In the genomic region with DNA sequence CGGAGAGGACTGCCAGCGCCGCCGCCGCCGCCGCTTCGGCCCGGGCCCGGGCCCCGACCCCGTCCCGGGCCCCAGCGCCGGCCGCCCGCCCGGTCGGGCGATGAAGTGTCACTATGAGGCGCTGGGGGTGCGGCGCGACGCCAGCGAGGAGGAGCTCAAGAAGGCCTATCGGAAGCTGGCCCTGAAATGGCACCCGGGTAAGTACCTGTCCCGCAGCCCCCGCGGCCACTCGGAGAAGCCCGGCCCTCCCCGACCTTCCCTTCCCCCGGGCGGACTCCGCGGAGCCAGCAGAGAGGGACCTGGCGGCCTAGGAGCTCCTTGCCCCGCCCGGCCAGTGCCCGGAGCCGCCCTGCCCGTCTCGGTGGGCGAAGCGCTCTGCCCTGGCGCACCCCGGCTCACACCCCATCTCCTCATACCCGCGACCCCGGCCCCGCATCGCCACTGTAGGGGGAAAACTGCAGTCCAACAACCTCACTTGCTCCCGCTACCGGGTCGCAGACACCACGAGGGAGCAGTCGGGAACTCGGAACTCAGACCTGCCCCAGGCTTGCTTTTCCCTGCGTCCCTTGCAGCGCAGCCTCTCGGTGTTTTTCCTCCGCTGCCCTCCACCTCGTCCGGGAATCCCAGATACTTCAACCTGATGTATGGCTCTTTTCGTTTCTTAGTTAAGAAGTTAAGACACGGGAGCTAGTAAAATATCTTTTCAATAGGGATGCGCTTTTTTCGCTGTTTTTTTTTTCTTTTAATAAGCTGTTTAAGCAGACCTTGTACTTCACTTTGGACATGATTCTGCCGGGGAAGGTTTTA, we compare ENCODE assay signal across 8 cellular contexts. TPM values are rescaled to one million over a fixed set of nuclear protein-coding genes. Genes with fewer than 3 reads are reported as not detected.
A peak's percentile ranks its signal among the peaks of the same experiment; 100 is the strongest.
DNase-seq lines count a peak whose midpoint lies in the region; ATAC-seq and TF ChIP-seq lines count a peak whose summit lies in the region.

No MANE protein-coding gene starts in this region.

- H3K27me3 ChIP-seq in CD4-positive, CD25-positive, alpha-beta regulatory T cell (ENCODE audit: control insufficient read depth, insufficient read depth, low read length): no peaks in the 10 kb centered on the region
- H3K27me3 ChIP-seq in lung (ENCODE audit: control insufficient read depth, insufficient read depth): no peaks in the 10 kb centered on the region

- DNase-seq in CD4-positive, CD25-positive, alpha-beta regulatory T cell: peak; percentile 79 to 91 (median 81)
- DNase-seq in NCI-H82 (lab: John Stamatoyannopoulos, UW): peak; percentile 76
- DNase-seq in activated CD4-positive, alpha-beta memory T cell treated with anti-CD3 and anti-CD28 coated beads, Interleukin-2, amount 10 ng/mL, durations not matched to agents 7 days and 5 days: peak; percentile 84
- DNase-seq in ecto neural progenitor cell (ENCODE audit: low spot score): peak; percentile 85
- DNase-seq in lung (ENCODE audit: low spot score): peak; percentile 92
- peak; percentile 55 to 65 (median 57) for DNase-seq in stimulated activated CD4-positive, alpha-beta T cell treated with anti-CD3 and anti-CD28 coated beads, TNF-alpha, amount 100 ng/mL, for 4 hours (ENCODE audit: low read depth in 3 of 3)

- POLR2A ChIA-PET in activated CD4-positive, alpha-beta memory T cell treated with anti-CD3 and anti-CD28 coated beads, Interleukin-2, amount 10 ng/mL, durations not matched to agents 7 days and 5 days (lab: Charles Lee): interaction anchor here (0.9 to 5.6 kb wide), 11 partner anchors 10 to 1312 kb away, joined by 3 to 200 read pairs (median 6); a partner anchor contains a TSS

- H3K27ac ChIP-seq in CD4-positive, CD25-positive, alpha-beta regulatory T cell (ENCODE audit: insufficient read depth, low read length, poor library complexity, severe bottlenecking): peak overlapping the region; percentile 84
- peak overlapping the region; percentile 91 to 93 for H3K27ac ChIP-seq in lung (ENCODE audit: low read depth in 1 of 2, low read length in 1 of 2)

- H3K4me1 Mint-ChIP-seq in CD4-positive, CD25-positive, alpha-beta regulatory T cell: peaks cover 17 to 43% (median 30%) of the 10 kb centered on the region in 4 donors
- H3K4me1 Mint-ChIP-seq in activated CD4-positive, alpha-beta memory T cell treated with anti-CD3 and anti-CD28 coated beads, Interleukin-2, amount 10 ng/mL, durations not matched to agents 7 days and 5 days: peaks cover 34% of the 10 kb centered on the region

- H3K27ac Mint-ChIP-seq in CD4-positive, CD25-positive, alpha-beta regulatory T cell: peak overlapping the region; percentile 93 to 94 (median 94)
- H3K27ac Mint-ChIP-seq in activated CD4-positive, alpha-beta memory T cell treated with anti-CD3 and anti-CD28 coated beads, Interleukin-2, amount 10 ng/mL, durations not matched to agents 7 days and 5 days: peak overlapping the region; percentile 91

- no peaks in the 10 kb centered on the region for H3K27me3 Mint-ChIP-seq in CD4-positive, CD25-positive, alpha-beta regulatory T cell
- no peaks in the 10 kb centered on the region for H3K27me3 Mint-ChIP-seq in activated CD4-positive, alpha-beta memory T cell treated with anti-CD3 and anti-CD28 coated beads, Interleukin-2, amount 10 ng/mL, durations not matched to agents 7 days and 5 days

- peak; percentile 70 to 71 for ATAC-seq in CD4-positive, CD25-positive, alpha-beta regulatory T cell (ENCODE audit: low read depth in 2 of 2)
- ATAC-seq in GM19395 (IDR thresholded peaks at IDR 0.05; ENCODE audit: unreplicated experiment) (peak; percentile 78), HG03520 (IDR thresholded peaks at IDR 0.05; ENCODE audit: unreplicated experiment) (peak; percentile 73), lung (ENCODE audit: insufficient read depth, low FRiP score) (peak; percentile 65)

- peaks cover 20% of the 10 kb centered on the region for H3K36me3 ChIP-seq in CD4-positive, CD25-positive, alpha-beta regulatory T cell (ENCODE audit: control insufficient read depth, insufficient read depth, low read length)
- H3K36me3 ChIP-seq in lung (ENCODE audit: control insufficient read depth in 2 of 2, insufficient read depth in 2 of 2, low read length in 2 of 2): peaks cover 3 to 12% of the 10 kb centered on the region in 2 donors

- H3K4me1 ChIP-seq in CD4-positive, CD25-positive, alpha-beta regulatory T cell (ENCODE audit: control insufficient read depth, insufficient read depth, low read length, poor library complexity, severe bottlenecking): peaks cover 26% of the 10 kb centered on the region
- H3K4me1 ChIP-seq in lung (ENCODE audit: control insufficient read depth in 2 of 2, insufficient read depth in 2 of 2, low read length in 2 of 2): peaks cover 5 to 6% of the 10 kb centered on the region in 2 donors

- H3K4me3 Mint-ChIP-seq in CD4-positive, CD25-positive, alpha-beta regulatory T cell: peak overlapping the region; percentile 87 to 98 (median 97)
- peak overlapping the region; percentile 98 for H3K4me3 Mint-ChIP-seq in activated CD4-positive, alpha-beta memory T cell treated with anti-CD3 and anti-CD28 coated beads, Interleukin-2, amount 10 ng/mL, durations not matched to agents 7 days and 5 days

- no peak for TF ChIP-seq CTCF in lung (IDR thresholded peaks at IDR 0.05; ENCODE audit: control extremely low read depth, extremely low read depth)

- peaks cover 10% of the 10 kb centered on the region for H3K36me3 Mint-ChIP-seq in CD4-positive, CD25-positive, alpha-beta regulatory T cell
- peaks cover 33% of the 10 kb centered on the region for H3K36me3 Mint-ChIP-seq in activated CD4-positive, alpha-beta memory T cell treated with anti-CD3 and anti-CD28 coated beads, Interleukin-2, amount 10 ng/mL, durations not matched to agents 7 days and 5 days (ENCODE audit: low read depth)

- WGBS in lung, 2 donors: 0 to 1% methylated on average over 48 to 71 of the region's 71 CpGs

- no peaks in the 10 kb centered on the region for H3K9me3 Mint-ChIP-seq in CD4-positive, CD25-positive, alpha-beta regulatory T cell
- H3K9me3 Mint-ChIP-seq in activated CD4-positive, alpha-beta memory T cell treated with anti-CD3 and anti-CD28 coated beads, Interleukin-2, amount 10 ng/mL, durations not matched to agents 7 days and 5 days: no peaks in the 10 kb centered on the region

- CTCF ChIA-PET in activated CD4-positive, alpha-beta memory T cell treated with anti-CD3 and anti-CD28 coated beads, Interleukin-2, amount 10 ng/mL, durations not matched to agents 7 days and 5 days (lab: Charles Lee): interaction anchor here (0.6 to 3.1 kb wide), 7 partner anchors 9 to 445 kb away, joined by 3 to 39 read pairs (median 3); a partner anchor contains a TSS

- no peaks in the 10 kb centered on the region for H3K9me3 ChIP-seq in CD4-positive, CD25-positive, alpha-beta regulatory T cell (ENCODE audit: control insufficient read depth in 2 of 2, low read length in 2 of 2)
- H3K9me3 ChIP-seq in lung (ENCODE audit: control insufficient read depth in 2 of 2, insufficient read depth in 1 of 2, low read length in 1 of 2): no peaks in the 10 kb centered on the region

- peak overlapping the region; percentile 88 for H3K4me3 ChIP-seq in CD4-positive, CD25-positive, alpha-beta regulatory T cell (ENCODE audit: low read depth, low read length)
- peak overlapping the region; percentile 73 for H3K4me3 ChIP-seq in lung

RNA-seq across cellular contexts. Expression of a gene that starts 0.6 kb away (rescaled TPM):
- total RNA-seq in CD4-positive, CD25-positive, alpha-beta regulatory T cell: 42.9 TPM
- 10 to 100 TPM; 15.0 to 26.3 (median 17.6) TPM for polyA plus RNA-seq in CD4-positive, CD25-positive, alpha-beta regulatory T cell
- 10 to 100 TPM; 53.8 to 56.8 TPM for total RNA-seq in activated CD4-positive, alpha-beta memory T cell treated with anti-CD3 and anti-CD28 coated beads, Interleukin-2, amount 10 ng/mL, durations not matched to agents 7 days and 5 days
- total RNA-seq in lung: 10 to 100 TPM; 39.6 to 45.6 TPM
- polyA plus RNA-seq in lung: 10 to 100 TPM; 23.8 to 29.1 TPM

RNA-seq across cellular contexts. Expression of a gene that starts 14.4 kb away (rescaled TPM):
- total RNA-seq in CD4-positive, CD25-positive, alpha-beta regulatory T cell: 20.5 TPM
- polyA plus RNA-seq in CD4-positive, CD25-positive, alpha-beta regulatory T cell: 10 to 100 TPM; 44.2 to 51.0 (median 48.0) TPM
- 10 to 100 TPM; 33.0 to 36.0 TPM for total RNA-seq in activated CD4-positive, alpha-beta memory T cell treated with anti-CD3 and anti-CD28 coated beads, Interleukin-2, amount 10 ng/mL, durations not matched to agents 7 days and 5 days
- 10 to 100 TPM; 17.6 to 22.4 TPM for total RNA-seq in lung
- polyA plus RNA-seq in lung: 10 to 100 TPM; 22.4 to 31.2 TPM

RNA-seq across cellular contexts. Expression of a gene that starts 14.6 kb away (rescaled TPM):
- total RNA-seq in CD4-positive, CD25-positive, alpha-beta regulatory T cell: 18.1 TPM
- polyA plus RNA-seq in CD4-positive, CD25-positive, alpha-beta regulatory T cell: 10 to 100 TPM; 18.2 to 29.6 (median 20.0) TPM
- 10 to 100 TPM; 27.5 to 29.2 TPM for total RNA-seq in activated CD4-positive, alpha-beta memory T cell treated with anti-CD3 and anti-CD28 coated beads, Interleukin-2, amount 10 ng/mL, durations not matched to agents 7 days and 5 days
- 10 to 100 TPM; 19.5 to 45.7 TPM for total RNA-seq in lung
- 10 to 100 TPM; 12.9 to 15.8 TPM for polyA plus RNA-seq in lung

Comparison
In these comparisons a context has a peak if more than half of its experiments do, and no peak if none do; other contexts are left out.
1. Peak in every context shown above with its lines: DNase-seq, ATAC-seq, H3K4me3 ChIP-seq and H3K27ac ChIP-seq.